1 cellular context compared by ENCODE assay signal in the genomic region with DNA sequence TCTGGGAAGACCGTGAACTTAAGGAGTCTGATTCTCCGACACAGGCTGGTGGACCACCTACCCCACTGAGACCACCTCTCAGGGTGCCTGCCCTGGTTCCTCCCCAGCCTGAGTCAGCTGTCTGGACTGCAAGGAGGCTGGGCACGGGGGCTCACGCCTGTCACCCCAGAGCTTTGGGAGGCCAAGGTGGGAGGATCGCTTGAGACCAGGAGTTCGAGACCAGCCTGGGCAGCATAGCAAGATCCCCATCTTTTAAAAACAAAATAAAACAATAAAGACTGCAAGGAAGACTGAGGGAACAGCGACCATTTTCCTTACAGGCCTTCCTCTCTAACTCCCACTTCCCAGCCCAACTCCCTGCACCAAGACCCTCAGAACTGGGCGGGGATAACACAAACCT.
TF ChIP-seq lines count a peak whose summit lies in the region.

No MANE protein-coding gene starts in this region.

TF ChIP-seq in HEK293, 187 proteins besides CTCF, POLR2A, EP300 and RAD21 (continued from another document):
- TF ChIP-seq ZNF26 (tag by site-specific recombination; IDR thresholded peaks at IDR 0.05) = no peak
- no peak for TF ChIP-seq ZNF169 (tag by site-specific recombination; IDR thresholded peaks at IDR 0.05)
- TF ChIP-seq, protein P1, sequence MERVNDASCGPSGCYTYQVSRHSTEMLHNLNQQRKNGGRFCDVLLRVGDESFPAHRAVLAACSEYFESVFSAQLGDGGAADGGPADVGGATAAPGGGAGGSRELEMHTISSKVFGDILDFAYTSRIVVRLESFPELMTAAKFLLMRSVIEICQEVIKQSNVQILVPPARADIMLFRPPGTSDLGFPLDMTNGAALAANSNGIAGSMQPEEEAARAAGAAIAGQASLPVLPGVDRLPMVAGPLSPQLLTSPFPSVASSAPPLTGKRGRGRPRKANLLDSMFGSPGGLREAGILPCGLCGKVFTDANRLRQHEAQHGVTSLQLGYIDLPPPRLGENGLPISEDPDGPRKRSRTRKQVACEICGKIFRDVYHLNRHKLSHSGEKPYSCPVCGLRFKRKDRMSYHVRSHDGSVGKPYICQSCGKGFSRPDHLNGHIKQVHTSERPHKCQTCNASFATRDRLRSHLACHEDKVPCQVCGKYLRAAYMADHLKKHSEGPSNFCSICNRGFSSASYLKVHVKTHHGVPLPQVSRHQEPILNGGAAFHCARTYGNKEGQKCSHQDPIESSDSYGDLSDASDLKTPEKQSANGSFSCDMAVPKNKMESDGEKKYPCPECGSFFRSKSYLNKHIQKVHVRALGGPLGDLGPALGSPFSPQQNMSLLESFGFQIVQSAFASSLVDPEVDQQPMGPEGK (tag by site-specific recombination; IDR thresholded peaks at IDR 0.05) = no peak
